17 cellular contexts compared by ENCODE assay signal in the genomic region with DNA sequence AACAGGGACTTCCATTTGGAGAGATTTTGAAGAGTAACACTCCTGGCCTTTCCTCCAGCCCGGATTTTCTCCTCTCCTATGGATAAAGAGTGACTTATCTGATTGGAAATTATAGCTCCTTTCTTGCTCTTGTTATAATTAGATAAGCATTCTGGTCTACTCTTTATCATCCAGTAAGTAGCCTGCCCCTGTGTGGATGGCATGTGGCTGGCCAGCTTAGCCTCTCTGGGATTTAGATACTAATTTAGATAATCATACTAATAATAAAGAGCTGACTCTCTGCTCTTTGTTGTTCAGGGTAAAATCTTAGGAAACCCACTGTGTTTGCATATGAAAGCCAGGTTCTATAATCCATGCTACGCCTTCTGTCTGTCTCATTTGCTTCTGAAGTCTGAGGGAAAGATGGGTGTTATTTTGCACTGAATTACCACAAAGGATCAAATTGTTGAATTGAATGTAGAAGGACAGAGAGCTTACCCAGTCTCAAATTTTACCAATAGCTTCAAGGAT.
A peak's percentile ranks its signal among the peaks of the same experiment; 100 is the strongest.
DNase-seq lines count a peak whose midpoint lies in the region; ATAC-seq and TF ChIP-seq lines count a peak whose summit lies in the region.
"Had no signal": no experiment of that assay in that cellular context is flagged by ENCODE, and none has a peak within 500 bp of the region (broad histone marks: within the 10 kb centered on the region; RNA-seq: fewer than 3 reads in every experiment).

No MANE protein-coding gene starts in this region.

- no CpG with 5 or more reads among the region's 2 CpGs for WGBS in mesendoderm (ENCODE audit: extremely low coverage, insufficient coverage, low lambda C conversion rate)

- DNase-seq in BE2C: peak; percentile 25
- DNase-seq in HAP-1 (ENCODE audit: low spot score in 2 of 2): peak; percentile 78 to 99
- peak; percentile 78 for DNase-seq in WERI-Rb-1
- peak; percentile 80 for DNase-seq in mesendoderm
- DNase-seq in posterior cingulate gyrus: no peak
- DNase-seq in OCI-M2 (lab: John Stamatoyannopoulos, UW; ENCODE audit: unreplicated experiment): no peak
- no peak for DNase-seq in activated CD4-positive, alpha-beta T cell treated with anti-CD3 and anti-CD28 coated beads, Interleukin-2, amount 50 U/mL, for 1 hour
- DNase-seq: COR-L47, DMS53, Karpas-422, NCI-H1105 treated with DMSO at 0.1 percent for 48 hours, NCI-H187, NCI-H446 treated with DMSO at 0.1 percent for 48 hours, PC-9 had no signal

- H3K4me2 ChIP-seq in mesendoderm (ENCODE audit: low read length): no peak overlapping the region
- H3K4me2 ChIP-seq: PC-9 had no signal

- ATAC-seq in HG03457 (IDR thresholded peaks at IDR 0.05; ENCODE audit: unreplicated experiment): no peak
- ATAC-seq: GM12878, HCT116 had no signal

- H3K9me3 ChIP-seq in BE2C (no peaks in the 10 kb centered on the region; the same call in 1 of the 2 replicates), HAP-1 (no peaks in the 10 kb centered on the region), WERI-Rb-1 (ENCODE audit: severe bottlenecking) (no peaks in the 10 kb centered on the region)

- peak overlapping the region; percentile 60 for H3K18ac ChIP-seq in mesendoderm (ENCODE audit: low read length)

- TF ChIP-seq CTCF in BE2C (IDR thresholded peaks at IDR 0.05; ENCODE audit: low read depth, low read length) (peak; percentile 31; the same call in 1 of the 2 replicates), WERI-Rb-1 (IDR thresholded peaks at IDR 0.05; ENCODE audit: low read depth, low read length) (no peak)

- no peak overlapping the region for H3K4me3 ChIP-seq in BE2C (ENCODE audit: low read depth, low read length)
- H3K4me3 ChIP-seq in HAP-1: no peak overlapping the region
- H3K4me3 ChIP-seq in WERI-Rb-1 (ENCODE audit: low read depth, low read length): no peak overlapping the region
- H3K4me3 ChIP-seq in mesendoderm (ENCODE audit: low read length): no peak overlapping the region
- H3K4me3 ChIP-seq: GM12878, PC-9 had no signal

- H3K4me1 ChIP-seq in BE2C (peaks cover 17% of the 10 kb centered on the region), HAP-1 (peaks cover 16% of the 10 kb centered on the region), mesendoderm (ENCODE audit: control insufficient read depth, low read depth, low read length) (peaks cover 3% of the 10 kb centered on the region)

- no peak overlapping the region for H4K5ac ChIP-seq in mesendoderm (ENCODE audit: low read length)

- no peaks in the 10 kb centered on the region for H3K79me2 ChIP-seq in mesendoderm (ENCODE audit: control insufficient read depth, insufficient read depth, low read length)

- in situ Hi-C loops in HAP-1 (cut with MboI; ENCODE audit: low sequenced_read_pairs): no loop called here

- H2AK5ac ChIP-seq in mesendoderm (ENCODE audit: low read length): no peak overlapping the region

- intact Hi-C loops in posterior cingulate gyrus (cut with DNase I): no loop called here

- H3K79me1 ChIP-seq in mesendoderm (ENCODE audit: low read length): no peaks in the 10 kb centered on the region

- no peak overlapping the region for H2BK5ac ChIP-seq in mesendoderm (ENCODE audit: low read length)

- H4K8ac ChIP-seq in mesendoderm (ENCODE audit: low read depth, low read length): no peak overlapping the region

- H3K9ac ChIP-seq in mesendoderm (ENCODE audit: low read length): no peak overlapping the region

- H3K4ac ChIP-seq in mesendoderm (ENCODE audit: low read depth, low read length): no peak overlapping the region

- H3K27ac ChIP-seq in WERI-Rb-1: peak overlapping the region; percentile 60
- peak overlapping the region; percentile 68 for H3K27ac ChIP-seq in mesendoderm (ENCODE audit: low read depth, low read length)
- H3K27ac ChIP-seq: PC-9 had no signal

- H2BK120ac ChIP-seq in mesendoderm (ENCODE audit: low read depth, low read length): no peak overlapping the region

- H3K27me3 ChIP-seq in BE2C: no peaks in the 10 kb centered on the region
- H3K27me3 ChIP-seq in HAP-1 (ENCODE audit: low read depth): no peaks in the 10 kb centered on the region
- no peaks in the 10 kb centered on the region for H3K27me3 ChIP-seq in WERI-Rb-1 (ENCODE audit: insufficient read depth, low read depth, severe bottlenecking)
- no peaks in the 10 kb centered on the region for H3K27me3 ChIP-seq in mesendoderm (ENCODE audit: insufficient read depth, low read length, poor library complexity)

- H3K23ac ChIP-seq in mesendoderm (ENCODE audit: low read length): no peak overlapping the region

- H3K56ac ChIP-seq in mesendoderm (ENCODE audit: low read length): no peak overlapping the region

- no peaks in the 10 kb centered on the region for H3K36me3 ChIP-seq in BE2C
- H3K36me3 ChIP-seq in HAP-1 (replicated peaks): no peaks in the 10 kb centered on the region
- H3K36me3 ChIP-seq in WERI-Rb-1: no peaks in the 10 kb centered on the region
- no peaks in the 10 kb centered on the region for H3K36me3 ChIP-seq in mesendoderm (ENCODE audit: control insufficient read depth, insufficient read depth, low read length)

- no peak overlapping the region for H2BK15ac ChIP-seq in mesendoderm (replicated peaks; ENCODE audit: low read depth)

Comparison
In these comparisons a context has a peak if more than half of its experiments do, and no peak if none do; other contexts are left out.
1. DNase-seq: peak in BE2C (single experiment), HAP-1 (2 of 2), WERI-Rb-1 (single experiment) and mesendoderm (single experiment); none in posterior cingulate gyrus (0 of 10), OCI-M2 (single experiment) and activated CD4-positive, alpha-beta T cell treated with anti-CD3 and anti-CD28 coated beads, Interleukin-2, amount 50 U/mL, for 1 hour (single experiment).